ENCODE assay signal across 12 cellular contexts in genomic region chr18:79798346-79798998, GRCh38. TPM values are rescaled to one million over a fixed set of nuclear protein-coding genes. Genes with fewer than 3 reads are reported as not detected.
DNase-seq lines count a peak whose midpoint lies in the region; ATAC-seq and TF ChIP-seq lines count a peak whose summit lies in the region.
"Had no signal": no experiment of that assay in that cellular context is flagged by ENCODE, and none has a peak within 500 bp of the region (broad histone marks: within the 10 kb centered on the region; RNA-seq: fewer than 3 reads in every experiment).

No MANE protein-coding gene starts in this region.

- no peak for TF ChIP-seq CTCF in coronary artery (IDR thresholded peaks at IDR 0.05)

- H3K36me3 Mint-ChIP-seq in memory B cell, result peaks cover 4% of the 10 kb centered on the region

- peaks cover 15% of the 10 kb centered on the region for H3K4me1 Mint-ChIP-seq in memory B cell

- H3K9me3 Mint-ChIP-seq in memory B cell, result no peaks in the 10 kb centered on the region

- peak; percentile 32 for DNase-seq in NCI-H748 (lab: John Stamatoyannopoulos, UW; ENCODE audit: unreplicated experiment)
- DNase-seq in NCI-H748 treated with DMSO at 0.1 percent for 48 hours (lab: John Stamatoyannopoulos, UW), result no peak
- DNase-seq in coronary artery (ENCODE audit: low spot score), result no peak
- DNase-seq in memory B cell (ENCODE audit: low spot score in 2 of 2), result no peak
- DNase-seq in NCI-H446 (lab: John Stamatoyannopoulos, UW), result no peak
- DNase-seq in mucosa of gallbladder (ENCODE audit: low spot score), result no peak
- DNase-seq in COLO668 (lab: John Stamatoyannopoulos, UW; ENCODE audit: unreplicated experiment), result no peak
- DNase-seq: activated gamma-delta T cell treated with Interleukin-2 at 50 U/mL for 16 hours had no signal

- H3K9me3 ChIP-seq in stomach smooth muscle (ENCODE audit: control insufficient read depth in 2 of 2, low read length in 2 of 2), result no peaks in the 10 kb centered on the region
- H3K9me3 ChIP-seq: pancreas had no signal

- no peak overlapping the region for H3K9ac ChIP-seq in stomach smooth muscle (ENCODE audit: low read length in 2 of 2)

- H3K36me3 ChIP-seq in stomach smooth muscle (ENCODE audit: control insufficient read depth in 2 of 2, insufficient read depth in 2 of 2, low read length in 2 of 2), result no peaks in the 10 kb centered on the region
- H3K36me3 ChIP-seq: pancreas had no signal

- peak overlapping the region; percentile 51 for H3K4me3 Mint-ChIP-seq in memory B cell

- no peak overlapping the region for H3K27ac Mint-ChIP-seq in memory B cell

- H3K4me3 ChIP-seq in coronary artery (peak overlapping the region; percentile 65), stomach smooth muscle (ENCODE audit: low read length in 2 of 2) (peak overlapping the region; percentile 22 to 35)

- H3K27me3 Mint-ChIP-seq in memory B cell, result peaks cover 25% of the 10 kb centered on the region

- ATAC-seq in memory B cell (ENCODE audit: low read depth), result no peak

- peaks cover 31 to 45% of the 10 kb centered on the region in 2 donors for H3K27me3 ChIP-seq in stomach smooth muscle (ENCODE audit: control insufficient read depth in 1 of 2, insufficient read depth in 2 of 2, low read length in 2 of 2)

- H3K4me1 ChIP-seq in stomach smooth muscle (ENCODE audit: control insufficient read depth, insufficient read depth, low read length), result peaks cover 7% of the 10 kb centered on the region

- no peak overlapping the region for H3K27ac ChIP-seq in coronary artery
- H3K27ac ChIP-seq in stomach smooth muscle (ENCODE audit: low read length), result no peak overlapping the region
- H3K27ac ChIP-seq: pancreas, VCaP had no signal

RNA-seq across cellular contexts. Expression of gene KCNG2, which starts 0.7 kb away (rescaled TPM):
- total RNA-seq in mucosa of gallbladder, result not detected
- total RNA-seq: M059J had no signal
